Comparison of ENCODE assay signal across 16 cellular contexts in the genomic region with DNA sequence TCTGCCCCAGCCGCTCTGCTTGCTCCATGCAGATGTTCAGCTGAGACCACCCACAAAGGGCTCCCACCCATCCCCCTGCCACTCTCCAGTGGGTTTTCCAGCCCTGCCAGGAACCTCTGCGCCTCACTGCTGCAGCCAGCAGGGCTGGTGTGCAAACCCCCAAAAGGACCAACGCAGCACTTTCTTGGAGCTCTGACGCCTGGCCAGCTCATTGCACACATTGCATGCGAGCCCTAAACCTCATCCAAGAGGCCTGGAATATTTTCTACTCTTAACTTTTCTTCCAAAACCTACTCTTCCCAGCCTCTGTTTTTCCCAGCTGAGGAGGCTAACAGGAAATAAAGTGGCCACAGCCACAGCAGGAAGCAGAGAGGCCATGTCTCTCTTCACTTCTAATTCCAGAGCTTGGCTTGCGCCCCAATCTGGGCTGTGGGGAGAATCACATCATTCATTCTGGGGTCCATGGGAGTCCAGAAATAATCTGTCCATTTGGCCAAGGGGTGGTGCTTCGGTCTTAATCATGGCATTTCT. TPM values are rescaled to one million over a fixed set of nuclear protein-coding genes. Genes with fewer than 3 reads are reported as not detected.
DNase-seq lines count a peak whose midpoint lies in the region; ATAC-seq and TF ChIP-seq lines count a peak whose summit lies in the region.
"Had no signal": no experiment of that assay in that cellular context is flagged by ENCODE, and none has a peak within 500 bp of the region (broad histone marks: within the 10 kb centered on the region; RNA-seq: fewer than 3 reads in every experiment).

No MANE protein-coding gene starts in this region.

- in situ Hi-C loops in mammary epithelial cell (cut with MboI; ENCODE audit: low sequenced_read_pairs in 2 of 2): no loop called here

- no peaks in the 10 kb centered on the region for H4K20me1 ChIP-seq in mammary epithelial cell (ENCODE audit: insufficient read depth, low read length)

- peaks cover 0 to 2% of the 10 kb centered on the region in 2 donors for H3K36me3 Mint-ChIP-seq in stimulated activated naive B cell treated with anti-CD40 and anti-IgM and Interleukin-4, amounts not matched to agents 10 μg/mL and 1 μg/mL and 100 μg/mL, for 72 hours

- no peaks in the 10 kb centered on the region for H3K9me3 ChIP-seq in breast epithelium
- H3K9me3 ChIP-seq in mammary epithelial cell (replicated peaks; ENCODE audit: insufficient read depth, low read length): no peaks in the 10 kb centered on the region
- no peaks in the 10 kb centered on the region for H3K9me3 ChIP-seq in esophagus muscularis mucosa
- no peaks in the 10 kb centered on the region for H3K9me3 ChIP-seq in mucosa of rectum (ENCODE audit: control insufficient read depth in 2 of 2, low read length in 2 of 2)
- no peaks in the 10 kb centered on the region for H3K9me3 ChIP-seq in aorta (ENCODE audit: control insufficient read depth, low read length)
- no peaks in the 10 kb centered on the region for H3K9me3 ChIP-seq in tibial artery
- H3K9me3 ChIP-seq: A549, SK-N-SH, testis had no signal

- TF ChIP-seq CTCF in breast epithelium (IDR thresholded peaks at IDR 0.05): no peak
- TF ChIP-seq CTCF in mammary epithelial cell (conservative IDR thresholded peaks at IDR 0.05 in 1 of 2, IDR thresholded peaks at IDR 0.05 in 1 of 2; ENCODE audit: extremely low read depth in 1 of 2, insufficient read depth in 1 of 2, low read depth in 1 of 2, low read length in 2 of 2): no peak
- no peak for TF ChIP-seq CTCF in esophagus muscularis mucosa (IDR thresholded peaks at IDR 0.05)
- TF ChIP-seq CTCF in tibial artery (IDR thresholded peaks at IDR 0.05): no peak

- no peaks in the 10 kb centered on the region for H3K4me1 ChIP-seq in breast epithelium
- no peaks in the 10 kb centered on the region for H3K4me1 ChIP-seq in mammary epithelial cell (ENCODE audit: insufficient read depth, low read length)
- H3K4me1 ChIP-seq in esophagus muscularis mucosa: peaks cover 0 to 16% (median 14%) of the 10 kb centered on the region in 4 donors
- peaks cover 3 to 4% of the 10 kb centered on the region in 2 donors for H3K4me1 ChIP-seq in mucosa of rectum (ENCODE audit: control insufficient read depth in 2 of 2, insufficient read depth in 2 of 2, low read length in 2 of 2)
- no peaks in the 10 kb centered on the region for H3K4me1 ChIP-seq in aorta (ENCODE audit: control insufficient read depth in 1 of 2, insufficient read depth in 2 of 2, low read length in 2 of 2)
- peaks cover 0 to 30% (median 8%) of the 10 kb centered on the region in 4 donors for H3K4me1 ChIP-seq in tibial artery

- intact Hi-C loops in breast epithelium (cut with DNase I; ENCODE audit: low total_unique reads) (loop anchor here (5.0 kb wide), 1 partner anchor 391 kb away; no protein-coding TSS in a partner anchor), mammary epithelial cell (cut with micrococcal nuclease) (no loop called here), esophagus muscularis mucosa (cut with DNase I) (no loop called here), aorta (cut with DNase I) (no loop called here), tibial artery (cut with DNase I; ENCODE audit: low total_unique reads) (no loop called here)

- H3K4me3 Mint-ChIP-seq in stimulated activated naive B cell treated with anti-CD40 and anti-IgM and Interleukin-4, amounts not matched to agents 10 μg/mL and 1 μg/mL and 100 μg/mL, for 72 hours: no peak overlapping the region

- H3K27me3 Mint-ChIP-seq in stimulated activated naive B cell treated with anti-CD40 and anti-IgM and Interleukin-4, amounts not matched to agents 10 μg/mL and 1 μg/mL and 100 μg/mL, for 72 hours: no peaks in the 10 kb centered on the region

- no peak overlapping the region for H3K4me2 ChIP-seq in mammary epithelial cell (ENCODE audit: insufficient read depth, low read depth, low read length)
- H3K4me2 ChIP-seq: SK-N-SH had no signal

- H3K79me2 ChIP-seq in mammary epithelial cell (ENCODE audit: insufficient read depth, low read length): no peaks in the 10 kb centered on the region

- H3K4me3 ChIP-seq in breast epithelium: no peak overlapping the region
- H3K4me3 ChIP-seq in mammary epithelial cell (replicated peaks in 1 of 3; ENCODE audit: insufficient read depth in 1 of 3, low read depth in 2 of 3, low read length in 3 of 3): no peak overlapping the region
- H3K4me3 ChIP-seq in esophagus muscularis mucosa: no peak overlapping the region
- no peak overlapping the region for H3K4me3 ChIP-seq in mucosa of rectum (ENCODE audit: low read length in 2 of 2)
- H3K4me3 ChIP-seq in aorta (ENCODE audit: low read length in 2 of 2): no peak overlapping the region
- H3K4me3 ChIP-seq in tibial artery: no peak overlapping the region
- H3K4me3 ChIP-seq: A549, GM12878, testis had no signal

- no peak overlapping the region for H2AFZ ChIP-seq in mammary epithelial cell (ENCODE audit: low read depth, low read length)

- CTCF ChIA-PET in mammary epithelial cell (lab: Charles Lee; ENCODE audit: low non-redundant PET): no interaction called here

- ATAC-seq in aorta (ENCODE audit: low FRiP score) (peak; percentile 72), GM19467 (IDR thresholded peaks at IDR 0.05; ENCODE audit: unreplicated experiment) (no peak)
- no peak for ATAC-seq in stimulated activated naive B cell treated with anti-CD40 and anti-IgM and Interleukin-4, amounts not matched to agents 10 μg/mL and 1 μg/mL and 100 μg/mL, for 72 hours (replicated peaks)
- ATAC-seq: GM12878 had no signal

- H3K27me3 ChIP-seq in breast epithelium (no peaks in the 10 kb centered on the region), mammary epithelial cell (ENCODE audit: insufficient read depth, low read length) (no peaks in the 10 kb centered on the region), esophagus muscularis mucosa (peaks cover 0 to 9% (median 0%) of the 10 kb centered on the region in 4 donors), mucosa of rectum (ENCODE audit: control insufficient read depth in 2 of 2, insufficient read depth in 2 of 2, low read length in 2 of 2) (no peaks in the 10 kb centered on the region), aorta (ENCODE audit: control insufficient read depth in 1 of 2, insufficient read depth in 2 of 2, low read length in 1 of 2) (no peaks in the 10 kb centered on the region), tibial artery (no peaks in the 10 kb centered on the region)
- H3K27me3 ChIP-seq: testis had no signal

- dilution Hi-C loops in mammary epithelial cell (cut with HindIII; ENCODE audit: low sequenced_read_pairs): loop anchor here (5.0 kb wide), 1 partner anchor 84 kb away; no protein-coding TSS in a partner anchor

- BruUV-seq in mammary epithelial cell (replicated peaks; lab: Mats Ljungman, UMichigan): no TSS peak

- 62% methylated on average over 6 of the region's 7 CpGs for WGBS in mammary epithelial cell (ENCODE audit: low coverage, missing lambda C conversion rate)
- 60% methylated on average over 7 of the region's 7 CpGs for WGBS in esophagus muscularis mucosa
- 36 to 49% methylated on average over 7 of the region's 7 CpGs for WGBS in aorta, 2 donors

- DNase-seq in breast epithelium (ENCODE audit: low spot score in 2 of 2) (no peak), mammary epithelial cell (no peak), esophagus muscularis mucosa (ENCODE audit: extremely low spot score) (no peak), aorta (peak in 1 of 2 donors; percentile 65), tibial artery (no peak)
- no peak for DNase-seq in stimulated activated naive B cell treated with anti-CD40 and anti-IgM and Interleukin-4, amounts not matched to agents 10 μg/mL and 1 μg/mL and 100 μg/mL, for 72 hours
- DNase-seq: amniotic stem cell, mesendoderm, NCI-H1417 treated with DMSO at 0.1 percent for 48 hours, retina, SK-N-SH, testis had no signal

- H3K4me1 Mint-ChIP-seq in stimulated activated naive B cell treated with anti-CD40 and anti-IgM and Interleukin-4, amounts not matched to agents 10 μg/mL and 1 μg/mL and 100 μg/mL, for 72 hours: peaks cover 26 to 33% of the 10 kb centered on the region in 2 donors

- peak overlapping the region; percentile 68 to 84 for H3K27ac ChIP-seq in breast epithelium
- H3K27ac ChIP-seq in mammary epithelial cell (ENCODE audit: insufficient read depth, low read depth, low read length): no peak overlapping the region
- H3K27ac ChIP-seq in esophagus muscularis mucosa (replicated peaks in 1 of 4): peak overlapping the region; percentile 13 to 46 (median 33)
- peak overlapping the region; percentile 20 to 44 for H3K27ac ChIP-seq in mucosa of rectum (ENCODE audit: low read depth in 2 of 2, low read length in 2 of 2)
- peak overlapping the region in 1 of 2 donors; percentile 44 for H3K27ac ChIP-seq in aorta (ENCODE audit: low read depth in 1 of 2, low read length in 2 of 2)
- H3K27ac ChIP-seq in tibial artery: no peak overlapping the region

- TF ChIP-seq EP300 in esophagus muscularis mucosa (IDR thresholded peaks at IDR 0.05): no peak

- peaks cover 0 to 10% of the 10 kb centered on the region in 2 donors for H3K9me3 Mint-ChIP-seq in stimulated activated naive B cell treated with anti-CD40 and anti-IgM and Interleukin-4, amounts not matched to agents 10 μg/mL and 1 μg/mL and 100 μg/mL, for 72 hours

- H3K9ac ChIP-seq in mammary epithelial cell (ENCODE audit: insufficient read depth, low read length): no peak overlapping the region
- H3K9ac ChIP-seq in mucosa of rectum (ENCODE audit: low read depth in 1 of 2, low read length in 2 of 2): no peak overlapping the region
- H3K9ac ChIP-seq: SK-N-SH had no signal

- H3K27ac Mint-ChIP-seq in stimulated activated naive B cell treated with anti-CD40 and anti-IgM and Interleukin-4, amounts not matched to agents 10 μg/mL and 1 μg/mL and 100 μg/mL, for 72 hours: no peak overlapping the region

- no peaks in the 10 kb centered on the region for H3K36me3 ChIP-seq in breast epithelium
- no peaks in the 10 kb centered on the region for H3K36me3 ChIP-seq in mammary epithelial cell (ENCODE audit: insufficient read depth, low read length)
- H3K36me3 ChIP-seq in esophagus muscularis mucosa: no peaks in the 10 kb centered on the region
- H3K36me3 ChIP-seq in mucosa of rectum (ENCODE audit: control insufficient read depth in 2 of 2, insufficient read depth in 2 of 2, low read length in 2 of 2): no peaks in the 10 kb centered on the region
- H3K36me3 ChIP-seq in aorta (ENCODE audit: control insufficient read depth in 1 of 2, insufficient read depth in 2 of 2, low read length in 1 of 2): no peaks in the 10 kb centered on the region
- H3K36me3 ChIP-seq in tibial artery: no peaks in the 10 kb centered on the region

- TF ChIP-seq POLR2A in breast epithelium (IDR thresholded peaks at IDR 0.05) (no peak), esophagus muscularis mucosa (IDR thresholded peaks at IDR 0.05; ENCODE audit: low read depth) (no peak)

RNA-seq across cellular contexts. Expression of gene FAM170B, which starts 4.6 kb away (rescaled TPM):
- total RNA-seq in breast epithelium (not detected), mammary epithelial cell (not detected), esophagus muscularis mucosa (not detected), aorta (not detected)
- polyA plus RNA-seq in mammary epithelial cell (not detected), aorta (not detected)
- not detected for polyA minus RNA-seq in mammary epithelial cell
- total RNA-seq: GM12878 had no signal
- polyA plus RNA-seq: A549, GM12878, SK-N-SH had no signal

RNA-seq across cellular contexts. Expression of gene VSTM4, which starts 23.1 kb away (rescaled TPM):
- total RNA-seq in breast epithelium (10 to 100 TPM in 1 of 3 donors, 1 to 10 TPM in 2; 8.5 to 17.3 (median 9.5) TPM), mammary epithelial cell (under 1 TPM in 1 of 2 donors, not detected in 1; under 0.01 TPM), esophagus muscularis mucosa (10 to 100 TPM in 3 of 4 donors, 1 to 10 TPM in 1; 10.0 to 21.4 (median 12.6) TPM), aorta (10 to 100 TPM; 24.6 to 34.2 TPM)
- polyA plus RNA-seq in mammary epithelial cell (not detected), aorta (10 to 100 TPM in 1 of 2 donors, 1 to 10 TPM in 1; 8.0 to 11.4 TPM)
- not detected for polyA minus RNA-seq in mammary epithelial cell
- total RNA-seq: GM12878 had no signal

RNA-seq across cellular contexts. Expression of gene TMEM273, which starts 49.8 kb away (rescaled TPM):
- 10 to 100 TPM in 2 of 3 donors, 1 to 10 TPM in 1; 9.1 to 29.8 (median 18.4) TPM for total RNA-seq in breast epithelium
- total RNA-seq in mammary epithelial cell: not detected
- not detected for polyA plus RNA-seq in mammary epithelial cell
- polyA minus RNA-seq in mammary epithelial cell: not detected
- 10 to 100 TPM; 11.6 to 36.8 (median 25.1) TPM for total RNA-seq in esophagus muscularis mucosa
- 10 to 100 TPM; 20.0 to 44.7 TPM for total RNA-seq in aorta
- polyA plus RNA-seq in aorta: 1 to 10 TPM; 3.1 to 7.8 TPM
- polyA plus RNA-seq: A549, SK-N-SH had no signal

Comparison
In these comparisons a context has a peak if more than half of its experiments do, and no peak if none do; other contexts are left out.
1. H3K27ac ChIP-seq: peak in breast epithelium (2 of 2), esophagus muscularis mucosa (4 of 4) and mucosa of rectum (2 of 2); none in mammary epithelial cell (single experiment) and tibial artery (0 of 2).
2. RNA of gene VSTM4, which starts 23.1 kb away (total RNA-seq): 24.6 to 34.2 TPM in aorta, 10.0 to 21.4 TPM in esophagus muscularis mucosa and 8.5 to 17.3 TPM in breast epithelium; under 0.01 TPM in mammary epithelial cell; every median in the first group is over 4 times any median in the second.
3. RNA of gene TMEM273, which starts 49.8 kb away (total RNA-seq): 20.0 to 44.7 TPM in aorta, 11.6 to 36.8 TPM in esophagus muscularis mucosa and 9.1 to 29.8 TPM in breast epithelium; not detected in mammary epithelial cell; every median in the first group is over 10 times any median in the second.